ENCODE assay signal across 17 cellular contexts in genomic region chr13:33147832-33148231, GRCh38.
"Had no signal": no experiment of that assay in that cellular context is flagged by ENCODE, and none has a peak within 500 bp of the region (broad histone marks: within the 10 kb centered on the region; RNA-seq: fewer than 3 reads in every experiment).

No MANE protein-coding gene starts in this region.

- H3K27ac Mint-ChIP-seq: endodermal cell, memory B cell, mesothelial cell of epicardium had no signal

- H3K27me3 ChIP-seq: foreskin keratinocyte, neutrophil, ovary, right atrium auricular region, sigmoid colon had no signal

- FAIRE-seq: endothelial cell of umbilical vein had no signal

- H3K27ac ChIP-seq: coronary artery, foreskin keratinocyte, left ventricle myocardium inferior, lower lobe of right lung, neutrophil, ovary, right atrium auricular region, sigmoid colon, skin epidermis had no signal

- H3K4me1 ChIP-seq: foreskin keratinocyte, lower lobe of right lung had no signal

- H3K4me3 ChIP-seq: coronary artery, left ventricle myocardium inferior, lower lobe of right lung, ovary, right atrium auricular region, sigmoid colon, skin epidermis had no signal

- H3K9me3 ChIP-seq: left ventricle myocardium inferior, lower lobe of right lung, neutrophil, ovary, right atrium auricular region, sigmoid colon had no signal

- H3K36me3 ChIP-seq: lower lobe of right lung, neutrophil, ovary had no signal

- DNase-seq: effector CD4-positive, alpha-beta T cell; endodermal cell; erythroblast; foreskin keratinocyte; left ventricle myocardium inferior; lower lobe of right lung; ovary; sigmoid colon; stimulated activated CD4-positive, alpha-beta T cell treated with anti-CD3 and anti-CD28 coated beads, Interleukin-2, amount 100 ng/mL, for 48 hours; stimulated activated naive CD4-positive, alpha-beta T cell treated with Interleukin-2 at 50 U/mL for 16 hours had no signal

- ATAC-seq: foreskin keratinocyte, lower lobe of right lung had no signal

- H3K4me1 Mint-ChIP-seq: endodermal cell, memory B cell had no signal

- H3K4me3 Mint-ChIP-seq: endodermal cell, memory B cell, mesothelial cell of epicardium had no signal

- H3K36me3 Mint-ChIP-seq: memory B cell had no signal
